In the genomic region with DNA sequence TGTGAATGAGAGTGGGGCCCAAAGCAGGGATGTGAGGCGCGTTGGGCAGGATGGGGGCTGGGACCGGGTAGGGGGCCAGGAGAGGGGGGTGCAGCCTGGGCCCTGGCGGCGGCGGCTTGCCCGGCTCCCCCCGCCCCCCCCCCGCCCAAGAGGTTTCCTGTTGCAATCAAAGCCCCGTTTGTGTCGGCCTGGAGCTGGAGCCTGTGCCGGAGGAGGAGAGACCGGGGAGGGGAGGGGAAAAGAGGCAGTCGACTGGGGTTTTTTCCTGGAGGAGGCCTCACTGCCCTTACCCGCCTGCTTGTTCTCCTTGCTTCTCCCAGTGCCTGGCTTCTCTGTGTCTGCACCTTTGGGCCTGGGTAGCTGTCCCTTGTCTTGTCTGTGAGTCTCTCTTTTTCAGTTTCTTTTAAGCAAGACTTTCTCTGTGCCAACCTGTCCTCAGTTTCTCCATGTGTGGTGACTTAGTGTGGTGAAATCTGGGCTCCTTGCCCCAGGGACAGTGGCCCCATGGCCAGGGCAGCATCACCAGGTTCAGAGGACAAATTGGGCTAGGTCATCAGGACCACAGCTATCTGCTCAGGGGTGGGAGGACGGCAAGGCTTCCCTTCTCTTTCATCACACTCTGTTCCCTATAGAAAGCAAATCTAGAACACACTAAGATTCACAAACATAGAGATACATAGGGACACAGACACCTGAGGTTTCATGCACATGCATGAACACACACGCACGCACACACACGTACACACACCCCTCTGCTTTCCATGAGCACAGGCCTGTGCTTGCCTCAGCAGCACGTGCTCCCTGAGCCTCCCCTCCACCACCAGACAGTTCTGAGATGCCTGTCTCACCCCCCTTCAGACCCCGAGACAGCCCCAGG, we compare ENCODE assay signal across 8 cellular contexts. TPM values are rescaled to one million over a fixed set of nuclear protein-coding genes. Genes with fewer than 3 reads are reported as not detected.
A peak's percentile ranks its signal among the peaks of the same experiment; 100 is the strongest.
DNase-seq lines count a peak whose midpoint lies in the region; ATAC-seq and TF ChIP-seq lines count a peak whose summit lies in the region.

No MANE protein-coding gene starts in this region.

- H3K27me3 ChIP-seq in body of pancreas (no peaks in the 10 kb centered on the region), layer of hippocampus (ENCODE audit: control insufficient read depth, insufficient read depth, low read length) (no peaks in the 10 kb centered on the region), HAP-1 (ENCODE audit: low read depth) (no peaks in the 10 kb centered on the region)

- H3K4me1 ChIP-seq in body of pancreas (peaks cover 37% of the 10 kb centered on the region), HAP-1 (peaks cover 9% of the 10 kb centered on the region)

- H3K9me3 ChIP-seq in body of pancreas (no peaks in the 10 kb centered on the region), HAP-1 (no peaks in the 10 kb centered on the region)

- TF ChIP-seq POLR2A in body of pancreas (IDR thresholded peaks at IDR 0.05), result no peak

- H3K36me3 ChIP-seq in body of pancreas (replicated peaks in 1 of 2; ENCODE audit: insufficient read depth in 1 of 2, low read depth in 2 of 2), result no peaks in the 10 kb centered on the region
- no peaks in the 10 kb centered on the region for H3K36me3 ChIP-seq in HAP-1 (replicated peaks)

- in situ Hi-C loops in HAP-1 (cut with MboI; ENCODE audit: low sequenced_read_pairs), result no loop called here

- peak overlapping the region; percentile 83 for H3K4me3 Mint-ChIP-seq in type B pancreatic cell

- H3K36me3 Mint-ChIP-seq in type B pancreatic cell, result peaks cover 5% of the 10 kb centered on the region

- DNase-seq in activated CD8-positive, alpha-beta memory T cell treated with anti-CD3 and anti-CD28 coated beads for 24 hours, result peak; percentile 72
- no peak for DNase-seq in activated CD8-positive, alpha-beta memory T cell treated with anti-CD3 and anti-CD28 coated beads, Interleukin-2, amount 50 U/mL, for 4 hours
- DNase-seq in body of pancreas (peak in 2 of 4 donors; percentile 31 to 34), type B pancreatic cell (ENCODE audit: extremely low spot score, unreplicated experiment) (no peak), SKM-1 (lab: John Stamatoyannopoulos, UW; ENCODE audit: unreplicated experiment) (no peak), hepatic stellate cell (ENCODE audit: low spot score) (no peak), HAP-1 (ENCODE audit: low spot score in 2 of 2) (no peak)

- intact Hi-C loops in body of pancreas (cut with DNase I), result no loop called here

- TF ChIP-seq CTCF in body of pancreas (IDR thresholded peaks at IDR 0.05), result no peak
- TF ChIP-seq CTCF in type B pancreatic cell (conservative IDR thresholded peaks at IDR 0.05), result no peak

- H3K9me3 Mint-ChIP-seq in type B pancreatic cell, result no peaks in the 10 kb centered on the region

- 42 to 56% methylated on average over 20 to 21 of the region's 21 CpGs for WGBS in body of pancreas, 2 donors

- H3K27ac Mint-ChIP-seq in type B pancreatic cell, result peak overlapping the region; percentile 94

- H3K27me3 Mint-ChIP-seq in type B pancreatic cell, result peaks cover 9% of the 10 kb centered on the region

- ATAC-seq in body of pancreas, result no peak

- peaks cover 51% of the 10 kb centered on the region for H3K4me1 Mint-ChIP-seq in type B pancreatic cell (ENCODE audit: unreplicated experiment)

- peak overlapping the region in 3 of 4 donors; percentile 94 to 100 (median 98) for H3K27ac ChIP-seq in body of pancreas
- H3K27ac ChIP-seq in layer of hippocampus (ENCODE audit: low read depth, low read length), result peak overlapping the region; percentile 50

- no peak overlapping the region for H3K4me3 ChIP-seq in body of pancreas
- no peak overlapping the region for H3K4me3 ChIP-seq in HAP-1

RNA-seq across cellular contexts. Expression of a gene that starts 8.4 kb away (rescaled TPM):
- total RNA-seq in body of pancreas (10 to 100 TPM in 1 of 2 donors, 1 to 10 TPM in 1; 9.2 to 11.7 TPM), type B pancreatic cell (ENCODE audit: low replicate concordance) (74.5 and 89.9 TPM in 2 replicates)

RNA-seq across cellular contexts. Expression of a gene that starts 16.6 kb away (rescaled TPM):
- total RNA-seq in body of pancreas, result 1 to 10 TPM; 2.3 to 4.9 TPM
- total RNA-seq in type B pancreatic cell (ENCODE audit: low replicate concordance), result 3.2 and 4.2 TPM in 2 replicates

RNA-seq across cellular contexts. Expression of a gene that starts 42.9 kb away (rescaled TPM):
- 10 to 100 TPM; 31.4 to 64.3 TPM for total RNA-seq in body of pancreas
- total RNA-seq in type B pancreatic cell (ENCODE audit: low replicate concordance), result 30.6 and 49.3 TPM in 2 replicates

RNA-seq across cellular contexts. Expression of a gene that starts 43.1 kb away (rescaled TPM):
- total RNA-seq in body of pancreas (10 to 100 TPM; 10.1 to 21.4 TPM), type B pancreatic cell (ENCODE audit: low replicate concordance) (49.2 and 72.2 TPM in 2 replicates)

RNA-seq across cellular contexts. Expression of a gene that starts 44.5 kb away (rescaled TPM):
- total RNA-seq in body of pancreas (not detected), type B pancreatic cell (ENCODE audit: low replicate concordance) (35.1 and 50.0 TPM in 2 replicates)
